In genomic region chr6:54060286-54060685, GRCh38 we compare ENCODE assay signal across 16 cellular contexts. TPM values are rescaled to one million over a fixed set of nuclear protein-coding genes. Genes with fewer than 3 reads are reported as not detected.
DNase-seq lines count a peak whose midpoint lies in the region; ATAC-seq, FAIRE-seq and TF ChIP-seq lines count a peak whose summit lies in the region.
"Had no signal": no experiment of that assay in that cellular context is flagged by ENCODE, and none has a peak within 500 bp of the region (broad histone marks: within the 10 kb centered on the region; RNA-seq: fewer than 3 reads in every experiment).

No MANE protein-coding gene starts in this region.

- dilution Hi-C loops in keratinocyte (cut with MboI; ENCODE audit: extremely low pct_ligation_motif_present, low sequenced_read_pairs): no loop called here

- H3K27ac ChIP-seq in A673 (ENCODE audit: low read depth, low read length, poor library complexity, severe bottlenecking) (peak overlapping the region; percentile 56), coronary artery (no peak overlapping the region), keratinocyte (ENCODE audit: control insufficient read depth, insufficient read depth, low read length) (no peak overlapping the region), right lobe of liver (no peak overlapping the region), hepatocyte (no peak overlapping the region), neuronal stem cell (replicated peaks; ENCODE audit: low read length) (no peak overlapping the region)

- H3K9ac ChIP-seq in keratinocyte (ENCODE audit: control insufficient read depth, extremely low read depth, insufficient read depth, low read length): no peak overlapping the region
- H3K9ac ChIP-seq in neuronal stem cell (ENCODE audit: low read depth, low read length, poor library complexity): no peak overlapping the region

- H2BK15ac ChIP-seq in neuronal stem cell (ENCODE audit: low read length): no peak overlapping the region

- H3K4me1 ChIP-seq in A673 (ENCODE audit: insufficient read depth, low read length, poor library complexity, severe bottlenecking): peaks cover 23% of the 10 kb centered on the region
- no peaks in the 10 kb centered on the region for H3K4me1 ChIP-seq in keratinocyte (ENCODE audit: control insufficient read depth, extremely low read depth, insufficient read depth, low read length)
- peaks cover 0 to 25% (median 2%) of the 10 kb centered on the region in 4 donors for H3K4me1 ChIP-seq in right lobe of liver
- peaks cover 12% of the 10 kb centered on the region for H3K4me1 ChIP-seq in hepatocyte (ENCODE audit: insufficient read depth)
- peaks cover 0 to 2% of the 10 kb centered on the region in 2 donors for H3K4me1 ChIP-seq in neuronal stem cell (ENCODE audit: control insufficient read depth in 2 of 2, insufficient read depth in 1 of 2, low read depth in 1 of 2, low read length in 2 of 2)

- no peak for ATAC-seq in right lobe of liver

- H2AFZ ChIP-seq in keratinocyte (ENCODE audit: control insufficient read depth, low read length) (peak overlapping the region; percentile 42), hepatocyte (no peak overlapping the region), neuronal stem cell (ENCODE audit: low read length) (no peak overlapping the region)

- TF ChIP-seq POLR2A in right lobe of liver (IDR thresholded peaks at IDR 0.05): no peak

- H2BK12ac ChIP-seq in neuronal stem cell (ENCODE audit: low read length): no peak overlapping the region

- no peak overlapping the region for H3K14ac ChIP-seq in neuronal stem cell (ENCODE audit: low read length)

- H2BK5ac ChIP-seq in neuronal stem cell (ENCODE audit: low read length): no peak overlapping the region

- H3K4me3 ChIP-seq in A673 (ENCODE audit: low read depth, low read length, poor library complexity, severe bottlenecking) (no peak overlapping the region), coronary artery (peak overlapping the region; percentile 37), keratinocyte (ENCODE audit: control insufficient read depth in 2 of 3, extremely low read depth in 1 of 3, insufficient read depth in 2 of 3, low read depth in 1 of 3, low read length in 3 of 3) (no peak overlapping the region), right lobe of liver (no peak overlapping the region), hepatocyte (no peak overlapping the region), neuronal stem cell (ENCODE audit: low read length in 2 of 2) (no peak overlapping the region)
- H3K4me3 ChIP-seq: transverse colon had no signal

- no peak overlapping the region for H3K18ac ChIP-seq in neuronal stem cell (ENCODE audit: low read length)

- CTCF ChIA-PET in A673 (lab: Charles Lee): no interaction called here

- TF ChIP-seq CTCF in A673 (conservative IDR thresholded peaks at IDR 0.05; ENCODE audit: low read depth, low read length) (no peak), coronary artery (IDR thresholded peaks at IDR 0.05) (no peak), keratinocyte (optimal IDR thresholded peaks at IDR 0.05 in 1 of 3, IDR thresholded peaks at IDR 0.05 in 1 of 3, conservative IDR thresholded peaks at IDR 0.05 in 1 of 3; ENCODE audit: extremely low read depth in 1 of 3, insufficient read depth in 2 of 3, low read length in 3 of 3) (no peak), right lobe of liver (IDR thresholded peaks at IDR 0.05) (no peak), hepatocyte (IDR thresholded peaks at IDR 0.05; ENCODE audit: poor library complexity) (no peak)

- no TSS peak for BruUV-seq in A673 (replicated peaks; lab: Mats Ljungman, UMichigan)

- H3K79me2 ChIP-seq in keratinocyte (ENCODE audit: control insufficient read depth, insufficient read depth, low read length) (no peaks in the 10 kb centered on the region), hepatocyte (no peaks in the 10 kb centered on the region)

- POLR2A ChIA-PET in A673 (lab: Charles Lee; ENCODE audit: low non-redundant PET): no interaction called here

- H3K4me2 ChIP-seq in keratinocyte (ENCODE audit: control insufficient read depth, extremely low read depth, insufficient read depth, low read depth, low read length): no peak overlapping the region
- H3K4me2 ChIP-seq in hepatocyte: no peak overlapping the region
- H3K4me2 ChIP-seq in neuronal stem cell (ENCODE audit: insufficient read depth, low read length, poor library complexity, severe bottlenecking): no peak overlapping the region

- H4K20me1 ChIP-seq in keratinocyte (ENCODE audit: control insufficient read depth, extremely low read depth, insufficient read depth, low read length): no peaks in the 10 kb centered on the region
- no peaks in the 10 kb centered on the region for H4K20me1 ChIP-seq in hepatocyte (ENCODE audit: insufficient read depth, poor library complexity, severe bottlenecking)

- no peak overlapping the region for H2AK5ac ChIP-seq in neuronal stem cell (ENCODE audit: low read depth, low read length)

- H3K36me3 ChIP-seq in A673 (ENCODE audit: insufficient read depth, low read length, poor library complexity, severe bottlenecking) (no peaks in the 10 kb centered on the region), keratinocyte (ENCODE audit: control insufficient read depth in 2 of 2, extremely low read depth in 1 of 2, insufficient read depth in 2 of 2, low read length in 2 of 2) (no peaks in the 10 kb centered on the region), right lobe of liver (no peaks in the 10 kb centered on the region), hepatocyte (replicated peaks; ENCODE audit: insufficient read depth, low read depth) (no peaks in the 10 kb centered on the region), neuronal stem cell (replicated peaks in 1 of 2; ENCODE audit: control insufficient read depth in 2 of 2, insufficient read depth in 2 of 2, low read length in 2 of 2) (peaks cover 0 to 2% of the 10 kb centered on the region in 2 donors)
- H3K36me3 ChIP-seq: transverse colon had no signal

- no peaks in the 10 kb centered on the region for H3K27me3 ChIP-seq in A673 (replicated peaks; ENCODE audit: insufficient read depth, low read depth, low read length, poor library complexity)
- H3K27me3 ChIP-seq in keratinocyte (ENCODE audit: control insufficient read depth, extremely low read depth, insufficient read depth, low read length): no peaks in the 10 kb centered on the region
- H3K27me3 ChIP-seq in right lobe of liver: no peaks in the 10 kb centered on the region
- H3K27me3 ChIP-seq in hepatocyte: no peaks in the 10 kb centered on the region
- no peaks in the 10 kb centered on the region for H3K27me3 ChIP-seq in neuronal stem cell (ENCODE audit: control insufficient read depth in 3 of 3, insufficient read depth in 3 of 3, low read depth in 1 of 3, low read length in 3 of 3)
- H3K27me3 ChIP-seq: transverse colon had no signal

- H2BK120ac ChIP-seq in neuronal stem cell (ENCODE audit: low read depth, low read length): no peak overlapping the region

- no peak overlapping the region for H4K91ac ChIP-seq in neuronal stem cell (ENCODE audit: low read depth, low read length, poor library complexity)

- peak; percentile 84 for DNase-seq in A673 (ENCODE audit: low spot score)
- DNase-seq in HTR-8/SVneo (ENCODE audit: insufficient read length, low spot score): peak; percentile 17
- DNase-seq in coronary artery (ENCODE audit: low spot score): no peak
- DNase-seq in keratinocyte (ENCODE audit: low read depth, low spot score): no peak
- DNase-seq in right lobe of liver: no peak
- no peak for DNase-seq in hepatocyte (ENCODE audit: low spot score)
- no peak for DNase-seq in neuronal stem cell (ENCODE audit: low spot score)
- DNase-seq in stimulated activated CD4-positive, alpha-beta T cell treated with anti-CD3 and anti-CD28 coated beads, Interleukin-4, amount 100 ng/mL, for 1 hour: no peak
- DNase-seq: activated CD8-positive, alpha-beta memory T cell treated with anti-CD3 and anti-CD28 coated beads for 24 hours; NCI-H146; NCI-H526 treated with DMSO at 0.1 percent for 48 hours; nephron progenitor cell; SIG-M5; transverse colon had no signal

- H3K79me1 ChIP-seq in neuronal stem cell (ENCODE audit: low read depth, low read length): no peaks in the 10 kb centered on the region

- no peaks in the 10 kb centered on the region for H3K9me1 ChIP-seq in keratinocyte (ENCODE audit: control insufficient read depth, extremely low read depth, insufficient read depth, low read length)

- no peak overlapping the region for H3K23ac ChIP-seq in neuronal stem cell (ENCODE audit: low read depth, low read length, poor library complexity)

- no peak overlapping the region for H4K8ac ChIP-seq in neuronal stem cell (ENCODE audit: low read depth, low read length)

- no peaks in the 10 kb centered on the region for H3K9me3 ChIP-seq in A673 (ENCODE audit: low read depth, low read length, poor library complexity, severe bottlenecking)
- no peaks in the 10 kb centered on the region for H3K9me3 ChIP-seq in keratinocyte (ENCODE audit: control insufficient read depth, low read depth, low read length)
- H3K9me3 ChIP-seq in right lobe of liver: no peaks in the 10 kb centered on the region
- H3K9me3 ChIP-seq in hepatocyte (ENCODE audit: low read depth): no peaks in the 10 kb centered on the region
- no peaks in the 10 kb centered on the region for H3K9me3 ChIP-seq in neuronal stem cell (replicated peaks in 1 of 2; ENCODE audit: control insufficient read depth in 2 of 2, insufficient read depth in 1 of 2, low read depth in 1 of 2, low read length in 2 of 2)
- H3K9me3 ChIP-seq: transverse colon had no signal

- no peaks in the 10 kb centered on the region for H3K9me2 ChIP-seq in hepatocyte (replicated peaks; ENCODE audit: insufficient read depth)

- no peak overlapping the region for H3K4ac ChIP-seq in neuronal stem cell (ENCODE audit: low read length)

- 55% methylated on average over 2 of the region's 2 CpGs for WGBS in right lobe of liver (ENCODE audit: insufficient coverage, low coverage, low lambda C conversion rate, missing lambda C conversion rate)
- WGBS in hepatocyte (ENCODE audit: low lambda C conversion rate, missing lambda C conversion rate): 77% methylated on average over 2 of the region's 2 CpGs
- no CpG with 5 or more reads among the region's 2 CpGs for WGBS in neuronal stem cell (ENCODE audit: extremely low coverage in 2 of 2, insufficient read length in 2 of 2, insufficient replicate concordance in 1 of 2), 2 donors

- peak; percentile 86 for FAIRE-seq in HTR-8/SVneo (lab: Jason Lieb, UNC)
- FAIRE-seq in keratinocyte (lab: Jason Lieb, UNC): no peak
- FAIRE-seq: TTC549 had no signal

- intact Hi-C loops in A673 (cut with micrococcal nuclease; ENCODE audit: unreplicated experiment) (no loop called here), right lobe of liver (cut with DNase I) (no loop called here)

RNA-seq across cellular contexts. Expression of gene MLIP, which starts 51.0 kb away (rescaled TPM):
- total RNA-seq in A673 (2021) (0.58 and 0.74 TPM in 2 replicates), right lobe of liver (10 to 100 TPM; 20.2 to 64.6 (median 24.4) TPM), hepatocyte (0.96 and 1.2 TPM in 2 replicates)
- polyA plus RNA-seq in keratinocyte (0.53 to 1.1 TPM (median 0.87 TPM) in 3 replicates), hepatocyte (1.5 TPM in 1 of 2 replicates, not detected in the other)
- polyA plus RNA-seq in keratinocyte (2011; ENCODE audit: low read depth): 2.3 TPM
- 1.8 and 2.6 TPM in 2 replicates for polyA plus RNA-seq in keratinocyte (2011; cell fraction: cytosol; rRNA removed)
- 0.56 and 0.99 TPM in 2 replicates for polyA plus RNA-seq in keratinocyte (2011; cell fraction: nucleus; rRNA removed)
- 0.34 and 7.4 TPM in 2 replicates for polyA plus RNA-seq in keratinocyte (2012; ENCODE audit: low replicate concordance)
- 2.5 to 9.9 TPM in 2 of 3 replicates, not detected in the other for polyA minus RNA-seq in keratinocyte
- not detected for polyA minus RNA-seq in keratinocyte (2011; cell fraction: cytosol; rRNA and poly(A)+ RNA removed)
- polyA minus RNA-seq in keratinocyte (2011; cell fraction: nucleus; rRNA and poly(A)+ RNA removed): 3.4 and 5.9 TPM in 2 replicates
- 0.03 TPM for polyA plus RNA-seq in neuronal stem cell (2013, experiment 1 of 2)
- polyA plus RNA-seq in neuronal stem cell (2013, experiment 2 of 2): 0.07 TPM
- polyA plus RNA-seq: AG04450 had no signal

Comparison
In these comparisons a context has a peak if more than half of its experiments do, and no peak if none do; other contexts are left out.
1. DNase-seq: peak in A673 (single experiment) and HTR-8/SVneo (single experiment); none in coronary artery (single experiment), keratinocyte (single experiment), right lobe of liver (0 of 3), hepatocyte (single experiment), neuronal stem cell (single experiment) and stimulated activated CD4-positive, alpha-beta T cell treated with anti-CD3 and anti-CD28 coated beads, Interleukin-4, amount 100 ng/mL, for 1 hour (single experiment).